Comparison of ENCODE assay signal across 8 cellular contexts in the genomic region with DNA sequence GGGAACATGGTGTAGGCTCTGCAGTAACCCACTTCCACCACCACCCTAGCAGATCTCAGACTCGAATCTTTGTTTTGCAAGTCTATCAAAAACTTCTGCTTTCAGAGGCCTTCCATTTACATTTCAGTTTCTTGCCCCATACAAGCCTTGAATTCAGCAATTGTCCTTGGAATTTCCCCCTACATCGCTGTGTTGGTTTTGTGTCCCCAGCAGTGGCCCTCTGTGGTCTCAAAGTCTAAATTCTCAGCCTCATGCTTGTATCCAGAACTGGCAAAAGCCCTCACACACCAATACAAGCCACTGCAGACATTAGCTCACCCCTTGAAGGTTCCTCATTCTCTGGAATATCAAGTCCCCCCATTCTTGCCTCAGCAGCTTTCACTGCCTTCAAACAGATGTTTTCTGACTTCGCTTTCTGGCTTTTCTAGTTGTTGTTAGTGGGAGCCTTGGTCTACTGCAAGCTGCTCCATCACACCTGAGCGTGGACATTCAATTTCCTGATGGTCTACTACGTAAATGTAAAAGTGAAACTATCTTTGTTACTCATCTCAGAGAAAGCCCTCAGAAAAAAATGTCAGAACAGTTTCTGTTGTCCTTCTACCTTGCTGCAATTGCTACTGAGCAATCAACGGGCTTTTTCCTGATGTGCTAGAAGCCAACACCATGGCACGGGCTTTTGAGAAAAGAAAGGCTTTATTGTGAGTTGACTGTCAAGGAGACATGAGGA. TPM values are rescaled to one million over a fixed set of nuclear protein-coding genes. Genes with fewer than 3 reads are reported as not detected.
DNase-seq lines count a peak whose midpoint lies in the region; ATAC-seq and TF ChIP-seq lines count a peak whose summit lies in the region.

No MANE protein-coding gene starts in this region.

- H2AFZ ChIP-seq in GM23338 = peak overlapping the region; percentile 72

- H3K27me3 ChIP-seq in GM23338 (ENCODE audit: insufficient read depth) = no peaks in the 10 kb centered on the region

- H3F3A ChIP-seq in GM23338 (replicated peaks; ENCODE audit: low read depth) = no peaks in the 10 kb centered on the region

- no peaks in the 10 kb centered on the region for H3K36me3 ChIP-seq in GM23338 (ENCODE audit: insufficient read depth)

- peaks cover 20% of the 10 kb centered on the region for H3K79me2 ChIP-seq in GM23338 (replicated peaks; ENCODE audit: insufficient read depth)

- H3K36me3 Mint-ChIP-seq in GM23338 (ENCODE audit: low read depth) = peaks cover 4% of the 10 kb centered on the region; the same call in 1 of the 3 replicates
- peaks cover 0 to 7% of the 10 kb centered on the region in 2 donors for H3K36me3 Mint-ChIP-seq in naive B cell

- TF ChIP-seq CTCF in GM13977 (IDR thresholded peaks at IDR 0.05; ENCODE audit: extremely low read depth, insufficient read depth, missing control alignments) (no peak), GM23338 (conservative IDR thresholded peaks at IDR 0.05; ENCODE audit: low read depth in 2 of 2) (no peak)

- H3K27ac Mint-ChIP-seq in GM23338 (no peak overlapping the region), naive B cell (peak overlapping the region; percentile 69 to 94 (median 81))

- H3K4me3 ChIP-seq in GM23338 = no peak overlapping the region

- no peak overlapping the region for H3K4me3 Mint-ChIP-seq in GM23338
- peak overlapping the region in 7 of 8 donors; percentile 44 to 97 (median 85) for H3K4me3 Mint-ChIP-seq in naive B cell

- peaks cover 4% of the 10 kb centered on the region for H3K27me3 Mint-ChIP-seq in GM23338 (ENCODE audit: insufficient read depth, low read depth, poor library complexity)
- H3K27me3 Mint-ChIP-seq in naive B cell = no peaks in the 10 kb centered on the region

- peaks cover 3% of the 10 kb centered on the region; the same call in 1 of the 2 replicates for H4K20me1 ChIP-seq in GM23338 (replicated peaks; ENCODE audit: insufficient read depth)

- 0 out of 3 replicates have a peak, but pooled peaks cover 6% of the 10 kb centered on the region for H3K4me1 Mint-ChIP-seq in GM23338
- H3K4me1 Mint-ChIP-seq in naive B cell = peaks cover 17 to 33% (median 20%) of the 10 kb centered on the region in 3 donors

- in situ Hi-C loops in GM13977 (cut with MboI; ENCODE audit: low pct_unique_long_range_greater_than_20kb, low sequenced_read_pairs, unreplicated experiment) = no loop called here

- no peaks in the 10 kb centered on the region for H3K9me2 ChIP-seq in GM23338 (ENCODE audit: insufficient read depth)

- peak; percentile 75 for DNase-seq in GM13977 (ENCODE audit: low spot score)
- no peak for DNase-seq in GM23338 (ENCODE audit: low spot score)
- DNase-seq in NOMO-1 (lab: John Stamatoyannopoulos, UW; ENCODE audit: unreplicated experiment in 2 of 2) = peak; percentile 38 to 56
- DNase-seq in naive B cell = peak; percentile 33
- DNase-seq in inferior parietal cortex (ENCODE audit: extremely low spot score) = no peak
- DNase-seq in dermis blood vessel endothelial cell = no peak
- no peak for DNase-seq in NCI-H2227 treated with DMSO at 0.1 percent for 48 hours (lab: John Stamatoyannopoulos, UW)

- peaks cover 8% of the 10 kb centered on the region; the same call in 1 of the 2 replicates for H3K4me1 ChIP-seq in GM23338 (ENCODE audit: insufficient read depth)

- no peak overlapping the region for H3K27ac ChIP-seq in GM23338 (ENCODE audit: low read depth)

- no peak overlapping the region for H3K4me2 ChIP-seq in GM23338

- ATAC-seq in GM23338 = no peak
- ATAC-seq in naive B cell (ENCODE audit: low read depth in 2 of 2) = peak; percentile 13 to 23
- no peak for ATAC-seq in HG02623 (IDR thresholded peaks at IDR 0.05; ENCODE audit: unreplicated experiment)

- H3K9me3 Mint-ChIP-seq in GM23338 (no peaks in the 10 kb centered on the region; the same call in 1 of the 3 replicates), naive B cell (peaks cover 0 to 6% (median 3%) of the 10 kb centered on the region in 7 donors)

TF ChIP-seq in GM23338, 12 proteins besides CTCF, POLR2A, EP300 and RAD21 (continues in another document):
- TF ChIP-seq CREB1 (CRISPR knock-in tag; IDR thresholded peaks at IDR 0.05; ENCODE audit: low read depth) (no peak), POLR2AphosphoS5 (IDR thresholded peaks at IDR 0.05; ENCODE audit: low read depth) (no peak), NANOG (IDR thresholded peaks at IDR 0.05; ENCODE audit: borderline replicate concordance) (no peak), ZNF331 (CRISPR knock-in tag; IDR thresholded peaks at IDR 0.05; ENCODE audit: low read depth) (no peak), EZH2 (IDR thresholded peaks at IDR 0.05; ENCODE audit: low read depth, unreplicated experiment) (no peak), ZNF114 (CRISPR knock-in tag; IDR thresholded peaks at IDR 0.05) (no peak)
- TF ChIP-seq, protein P1, sequence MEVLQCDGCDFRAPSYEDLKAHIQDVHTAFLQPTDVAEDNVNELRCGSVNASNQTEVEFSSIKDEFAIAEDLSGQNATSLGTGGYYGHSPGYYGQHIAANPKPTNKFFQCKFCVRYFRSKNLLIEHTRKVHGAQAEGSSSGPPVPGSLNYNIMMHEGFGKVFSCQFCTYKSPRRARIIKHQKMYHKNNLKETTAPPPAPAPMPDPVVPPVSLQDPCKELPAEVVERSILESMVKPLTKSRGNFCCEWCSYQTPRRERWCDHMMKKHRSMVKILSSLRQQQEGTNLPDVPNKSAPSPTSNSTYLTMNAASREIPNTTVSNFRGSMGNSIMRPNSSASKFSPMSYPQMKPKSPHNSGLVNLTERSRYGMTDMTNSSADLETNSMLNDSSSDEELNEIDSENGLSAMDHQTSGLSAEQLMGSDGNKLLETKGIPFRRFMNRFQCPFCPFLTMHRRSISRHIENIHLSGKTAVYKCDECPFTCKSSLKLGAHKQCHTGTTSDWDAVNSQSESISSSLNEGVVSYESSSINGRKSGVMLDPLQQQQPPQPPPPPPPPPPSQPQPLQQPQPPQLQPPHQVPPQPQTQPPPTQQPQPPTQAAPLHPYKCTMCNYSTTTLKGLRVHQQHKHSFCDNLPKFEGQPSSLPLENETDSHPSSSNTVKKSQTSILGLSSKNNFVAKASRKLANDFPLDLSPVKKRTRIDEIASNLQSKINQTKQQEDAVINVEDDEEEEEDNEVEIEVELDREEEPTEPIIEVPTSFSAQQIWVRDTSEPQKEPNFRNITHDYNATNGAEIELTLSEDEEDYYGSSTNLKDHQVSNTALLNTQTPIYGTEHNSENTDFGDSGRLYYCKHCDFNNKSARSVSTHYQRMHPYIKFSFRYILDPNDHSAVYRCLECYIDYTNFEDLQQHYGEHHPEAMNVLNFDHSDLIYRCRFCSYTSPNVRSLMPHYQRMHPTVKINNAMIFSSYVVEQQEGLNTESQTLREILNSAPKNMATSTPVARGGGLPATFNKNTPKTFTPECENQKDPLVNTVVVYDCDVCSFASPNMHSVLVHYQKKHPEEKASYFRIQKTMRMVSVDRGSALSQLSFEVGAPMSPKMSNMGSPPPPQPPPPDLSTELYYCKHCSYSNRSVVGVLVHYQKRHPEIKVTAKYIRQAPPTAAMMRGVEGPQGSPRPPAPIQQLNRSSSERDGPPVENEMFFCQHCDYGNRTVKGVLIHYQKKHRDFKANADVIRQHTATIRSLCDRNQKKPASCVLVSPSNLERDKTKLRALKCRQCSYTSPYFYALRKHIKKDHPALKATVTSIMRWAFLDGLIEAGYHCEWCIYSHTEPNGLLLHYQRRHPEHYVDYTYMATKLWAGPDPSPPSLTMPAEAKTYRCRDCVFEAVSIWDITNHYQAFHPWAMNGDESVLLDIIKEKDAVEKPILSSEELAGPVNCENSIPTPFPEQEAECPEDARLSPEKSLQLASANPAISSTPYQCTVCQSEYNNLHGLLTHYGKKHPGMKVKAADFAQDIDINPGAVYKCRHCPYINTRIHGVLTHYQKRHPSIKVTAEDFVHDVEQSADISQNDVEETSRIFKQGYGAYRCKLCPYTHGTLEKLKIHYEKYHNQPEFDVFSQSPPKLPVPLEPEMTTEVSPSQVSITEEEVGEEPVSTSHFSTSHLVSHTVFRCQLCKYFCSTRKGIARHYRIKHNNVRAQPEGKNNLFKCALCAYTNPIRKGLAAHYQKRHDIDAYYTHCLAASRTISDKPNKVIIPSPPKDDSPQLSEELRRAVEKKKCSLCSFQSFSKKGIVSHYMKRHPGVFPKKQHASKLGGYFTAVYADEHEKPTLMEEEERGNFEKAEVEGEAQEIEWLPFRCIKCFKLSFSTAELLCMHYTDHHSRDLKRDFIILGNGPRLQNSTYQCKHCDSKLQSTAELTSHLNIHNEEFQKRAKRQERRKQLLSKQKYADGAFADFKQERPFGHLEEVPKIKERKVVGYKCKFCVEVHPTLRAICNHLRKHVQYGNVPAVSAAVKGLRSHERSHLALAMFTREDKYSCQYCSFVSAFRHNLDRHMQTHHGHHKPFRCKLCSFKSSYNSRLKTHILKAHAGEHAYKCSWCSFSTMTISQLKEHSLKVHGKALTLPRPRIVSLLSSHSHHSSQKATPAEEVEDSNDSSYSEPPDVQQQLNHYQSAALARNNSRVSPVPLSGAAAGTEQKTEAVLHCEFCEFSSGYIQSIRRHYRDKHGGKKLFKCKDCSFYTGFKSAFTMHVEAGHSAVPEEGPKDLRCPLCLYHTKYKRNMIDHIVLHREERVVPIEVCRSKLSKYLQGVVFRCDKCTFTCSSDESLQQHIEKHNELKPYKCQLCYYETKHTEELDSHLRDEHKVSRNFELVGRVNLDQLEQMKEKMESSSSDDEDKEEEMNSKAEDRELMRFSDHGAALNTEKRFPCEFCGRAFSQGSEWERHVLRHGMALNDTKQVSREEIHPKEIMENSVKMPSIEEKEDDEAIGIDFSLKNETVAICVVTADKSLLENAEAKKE (CRISPR knock-in tag; IDR thresholded peaks at IDR 0.05) = no peak
- TF ChIP-seq, protein P2, sequence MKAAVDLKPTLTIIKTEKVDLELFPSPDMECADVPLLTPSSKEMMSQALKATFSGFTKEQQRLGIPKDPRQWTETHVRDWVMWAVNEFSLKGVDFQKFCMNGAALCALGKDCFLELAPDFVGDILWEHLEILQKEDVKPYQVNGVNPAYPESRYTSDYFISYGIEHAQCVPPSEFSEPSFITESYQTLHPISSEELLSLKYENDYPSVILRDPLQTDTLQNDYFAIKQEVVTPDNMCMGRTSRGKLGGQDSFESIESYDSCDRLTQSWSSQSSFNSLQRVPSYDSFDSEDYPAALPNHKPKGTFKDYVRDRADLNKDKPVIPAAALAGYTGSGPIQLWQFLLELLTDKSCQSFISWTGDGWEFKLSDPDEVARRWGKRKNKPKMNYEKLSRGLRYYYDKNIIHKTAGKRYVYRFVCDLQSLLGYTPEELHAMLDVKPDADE (IDR thresholded peaks at IDR 0.05) = no peak

RNA-seq across cellular contexts. Expression of a gene that starts 1.8 kb away (rescaled TPM):
- 31.8 and 32.4 TPM in 2 replicates for total RNA-seq in GM23338 (2014; rRNA removed; shearing (Covaris generic))
- 40.7 and 42.3 TPM in 2 replicates for polyA plus RNA-seq in GM23338 (2016; fragmentation: Nextera tagmentation; extraction: Ambion mirVana)
- 10 to 100 TPM; 36.5 to 89.7 (median 71.1) TPM for polyA plus RNA-seq in naive B cell (ENCODE audit: low read depth in 6 of 6)
- total RNA-seq in dermis blood vessel endothelial cell = 45.4 and 54.2 TPM in 2 replicates

Comparison
In these comparisons a context has a peak if more than half of its experiments do, and no peak if none do; other contexts are left out.
1. DNase-seq: peak in GM13977 (single experiment), NOMO-1 (2 of 2) and naive B cell (single experiment); none in GM23338 (single experiment), inferior parietal cortex (single experiment), dermis blood vessel endothelial cell (single experiment) and NCI-H2227 treated with DMSO at 0.1 percent for 48 hours (single experiment).
2. ATAC-seq: peak in naive B cell (2 of 2); none in GM23338 (single experiment) and HG02623 (single experiment).